ENCODE assay signal across 27 cellular contexts in the genomic region with DNA sequence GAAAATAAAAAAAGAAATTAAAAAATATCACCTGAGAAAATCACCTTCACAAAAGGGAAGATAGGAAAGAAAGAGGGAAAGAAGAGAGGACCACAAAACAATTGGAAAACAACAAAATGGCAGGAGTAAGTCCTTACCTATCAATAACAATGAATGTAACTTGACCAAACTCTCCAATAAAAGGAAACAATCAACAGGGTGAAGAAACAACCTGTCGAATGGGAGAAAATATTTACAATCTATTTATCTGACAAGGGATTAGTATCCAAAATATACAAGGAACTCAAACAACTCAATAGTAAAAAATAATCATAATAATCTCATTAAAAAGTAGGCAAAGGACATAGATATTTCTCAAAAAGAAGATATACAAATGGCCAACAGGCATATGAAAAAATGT.
"Had no signal": no experiment of that assay in that cellular context is flagged by ENCODE, and none has a peak within 500 bp of the region (broad histone marks: within the 10 kb centered on the region; RNA-seq: fewer than 3 reads in every experiment).

No MANE protein-coding gene starts in this region.

- H3K4me3 ChIP-seq: psoas muscle, right lobe of liver, sigmoid colon, smooth muscle cell, spleen, suprapubic skin, testis, tibial artery, transverse colon, upper lobe of right lung, uterus had no signal

- H3K27ac ChIP-seq: neutrophil, parathyroid adenoma, psoas muscle, right lobe of liver, sigmoid colon, spleen, suprapubic skin, testis, tibial artery, transverse colon, upper lobe of right lung, uterus had no signal

- DNase-seq: naive thymus-derived CD8-positive, alpha-beta T cell; nephron progenitor cell; nucleus accumbens; posterior cingulate gyrus; psoas muscle; right cardiac atrium; right lobe of liver; sigmoid colon; spleen; stimulated activated CD4-positive, alpha-beta T cell treated with anti-CD3 and anti-CD28 coated beads, Interleukin-12 subunit alpha, Interleukin-12 subunit beta, amount 100 ng/mL, for 4 hours; stimulated activated CD4-positive, alpha-beta T cell treated with anti-CD3 and anti-CD28 coated beads, Interleukin-1b, Interleukin-23, amount 100 ng/mL, for 48 hours; stimulated activated CD4-positive, alpha-beta T cell treated with anti-CD3 and anti-CD28 coated beads, Interleukin-4, amount 100 ng/mL, for 1 hour; stimulated activated CD4-positive, alpha-beta T cell treated with anti-CD3 and anti-CD28 coated beads, Interleukin-4, amount 100 ng/mL, for 4 hours; stimulated activated CD8-positive, alpha-beta memory T cell treated with anti-CD3 and anti-CD28 coated beads, Interleukin-4, amount 100 ng/mL, for 48 hours; stimulated activated naive CD4-positive, alpha-beta T cell; stimulated activated naive CD8-positive, alpha-beta T cell treated with anti-CD3 and anti-CD28 coated beads, Interleukin-15, amount 100 ng/mL, for 72 hours; stimulated activated naive CD8-positive, alpha-beta T cell treated with anti-CD3 and anti-CD28 coated beads, Interleukin-15, Interleukin-2, amounts not matched to agents 100 U/mL and 50 U/mL, for 24 hours; substantia nigra; testis; tibial artery; transverse colon; upper lobe of right lung; uterus had no signal

- H3K27me3 ChIP-seq: neutrophil, right lobe of liver, sigmoid colon, spleen, suprapubic skin, testis, tibial artery, transverse colon, upper lobe of right lung, uterus had no signal

- H3K36me3 ChIP-seq: right lobe of liver, sigmoid colon, transverse colon, upper lobe of right lung, uterus had no signal

- H3K9me3 ChIP-seq: neutrophil, psoas muscle, right lobe of liver, sigmoid colon, spleen, suprapubic skin, testis, tibial artery, transverse colon, upper lobe of right lung had no signal

- H3K9ac ChIP-seq: parathyroid adenoma had no signal

- H3K4me1 ChIP-seq: parathyroid adenoma, right lobe of liver, sigmoid colon, testis, upper lobe of right lung, uterus had no signal
